Comparison of ENCODE assay signal across 13 cellular contexts in the genomic region with DNA sequence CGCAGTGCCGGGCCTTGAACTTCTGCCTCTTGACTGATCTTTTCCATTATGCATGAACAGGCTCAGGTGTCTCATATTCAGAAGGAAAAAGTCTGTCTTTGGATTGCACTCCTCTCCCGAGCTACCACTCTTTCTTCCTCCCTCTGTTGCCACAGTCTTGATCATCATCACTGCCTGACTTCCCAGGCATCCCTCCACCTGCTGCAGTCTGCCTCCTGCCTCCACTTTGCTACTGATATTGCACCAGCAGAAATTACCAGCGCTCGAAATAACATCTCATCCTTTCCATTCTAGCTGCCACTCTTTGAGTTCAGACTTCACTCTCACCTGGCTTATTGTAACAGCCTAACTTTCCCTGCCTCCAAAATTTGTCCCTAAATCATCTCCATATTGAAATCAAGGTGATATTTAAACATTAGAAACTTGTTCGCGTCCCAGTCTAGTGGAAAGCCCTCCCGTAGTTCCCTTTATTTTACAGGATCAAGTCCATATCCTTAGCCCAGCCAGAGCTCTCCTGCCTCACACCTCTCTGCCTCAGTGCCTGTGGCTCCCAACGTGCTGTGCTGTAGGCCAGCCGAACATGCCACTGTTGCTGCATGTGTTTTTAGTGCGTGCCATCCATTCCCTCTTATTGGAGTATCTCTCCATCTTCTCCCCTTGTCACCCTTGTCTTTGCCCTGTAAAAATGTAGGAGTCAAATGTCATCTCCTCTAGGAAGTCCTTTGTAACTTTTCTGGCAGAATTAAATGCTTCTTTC. TPM values are rescaled to one million over a fixed set of nuclear protein-coding genes. Genes with fewer than 3 reads are reported as not detected.
DNase-seq lines count a peak whose midpoint lies in the region; ATAC-seq and TF ChIP-seq lines count a peak whose summit lies in the region.
"Had no signal": no experiment of that assay in that cellular context is flagged by ENCODE, and none has a peak within 500 bp of the region (broad histone marks: within the 10 kb centered on the region; RNA-seq: fewer than 3 reads in every experiment).

No MANE protein-coding gene starts in this region.

- ATAC-seq in CD4-positive, CD25-positive, alpha-beta regulatory T cell (ENCODE audit: low read depth in 2 of 2): no peak
- ATAC-seq in GM18505 (IDR thresholded peaks at IDR 0.05; ENCODE audit: unreplicated experiment) (no peak), natural killer cell (no peak), HG03521 (IDR thresholded peaks at IDR 0.05; ENCODE audit: unreplicated experiment) (no peak), GM18511 (IDR thresholded peaks at IDR 0.05; ENCODE audit: unreplicated experiment) (no peak), psoas muscle (no peak)

- WGBS in psoas muscle, 3 donors: 87 to 95% (median 89%) methylated on average over 11 of the region's 11 CpGs

- DNase-seq in CD4-positive, CD25-positive, alpha-beta regulatory T cell: no peak
- no peak for DNase-seq in activated naive CD8-positive, alpha-beta T cell treated with anti-CD3 and anti-CD28 coated beads for 36 hours
- DNase-seq in natural killer cell (no peak), SW 1271 (lab: John Stamatoyannopoulos, UW) (no peak), psoas muscle (no peak)
- DNase-seq: DMS153, NCI-H2081 treated with DMSO at 0.1 percent for 48 hours, NCI-H69, right lobe of liver, testis had no signal

- H3K4me1 Mint-ChIP-seq in CD4-positive, CD25-positive, alpha-beta regulatory T cell: peaks cover 0 to 8% (median under 1%) of the 10 kb centered on the region in 4 donors
- peaks cover 3% of the 10 kb centered on the region for H3K4me1 Mint-ChIP-seq in activated naive CD8-positive, alpha-beta T cell treated with anti-CD3 and anti-CD28 coated beads for 36 hours
- H3K4me1 Mint-ChIP-seq in natural killer cell: peaks cover 6 to 10% of the 10 kb centered on the region in 2 donors

- H3K4me3 ChIP-seq in CD4-positive, CD25-positive, alpha-beta regulatory T cell (ENCODE audit: low read depth, low read length): no peak overlapping the region
- H3K4me3 ChIP-seq in psoas muscle: no peak overlapping the region
- H3K4me3 ChIP-seq: right lobe of liver, testis had no signal

- peaks cover 43% of the 10 kb centered on the region for H3K36me3 Mint-ChIP-seq in CD4-positive, CD25-positive, alpha-beta regulatory T cell
- H3K36me3 Mint-ChIP-seq in activated naive CD8-positive, alpha-beta T cell treated with anti-CD3 and anti-CD28 coated beads for 36 hours: peaks cover 20% of the 10 kb centered on the region
- peaks cover 38% of the 10 kb centered on the region for H3K36me3 Mint-ChIP-seq in natural killer cell

- no peaks in the 10 kb centered on the region for H3K27me3 ChIP-seq in CD4-positive, CD25-positive, alpha-beta regulatory T cell (ENCODE audit: control insufficient read depth, insufficient read depth, low read length)
- H3K27me3 ChIP-seq in psoas muscle (ENCODE audit: insufficient read depth in 3 of 3, low read length in 2 of 3): no peaks in the 10 kb centered on the region
- H3K27me3 ChIP-seq: right lobe of liver, testis had no signal

- TF ChIP-seq CTCF in natural killer cell (IDR thresholded peaks at IDR 0.05) (no peak), psoas muscle (IDR thresholded peaks at IDR 0.05) (no peak)

- H3K4me3 Mint-ChIP-seq in CD4-positive, CD25-positive, alpha-beta regulatory T cell: no peak overlapping the region
- H3K4me3 Mint-ChIP-seq in activated naive CD8-positive, alpha-beta T cell treated with anti-CD3 and anti-CD28 coated beads for 36 hours: no peak overlapping the region
- peak overlapping the region; percentile 2 for H3K4me3 Mint-ChIP-seq in natural killer cell

- H3K36me3 ChIP-seq in CD4-positive, CD25-positive, alpha-beta regulatory T cell (ENCODE audit: control insufficient read depth, insufficient read depth, low read length): peaks cover 91% of the 10 kb centered on the region
- H3K36me3 ChIP-seq in psoas muscle (ENCODE audit: insufficient read depth in 1 of 2, low read depth in 1 of 2): peaks cover 14 to 100% of the 10 kb centered on the region in 2 donors

- TF ChIP-seq POLR2A in GM18505 (IDR thresholded peaks at IDR 0.05; ENCODE audit: borderline replicate concordance, extremely low read depth, insufficient read depth, insufficient read length): peak; percentile 2

- H3K27ac ChIP-seq in CD4-positive, CD25-positive, alpha-beta regulatory T cell (ENCODE audit: insufficient read depth, low read length, poor library complexity, severe bottlenecking): no peak overlapping the region
- H3K27ac ChIP-seq in psoas muscle: no peak overlapping the region
- H3K27ac ChIP-seq: right lobe of liver, testis had no signal

- H3K27me3 Mint-ChIP-seq in CD4-positive, CD25-positive, alpha-beta regulatory T cell: no peaks in the 10 kb centered on the region
- no peaks in the 10 kb centered on the region for H3K27me3 Mint-ChIP-seq in activated naive CD8-positive, alpha-beta T cell treated with anti-CD3 and anti-CD28 coated beads for 36 hours
- H3K27me3 Mint-ChIP-seq in natural killer cell (ENCODE audit: low read depth in 2 of 2): no peaks in the 10 kb centered on the region

- H3K27ac Mint-ChIP-seq in CD4-positive, CD25-positive, alpha-beta regulatory T cell: peak overlapping the region; percentile 39 to 71 (median 69)
- H3K27ac Mint-ChIP-seq in activated naive CD8-positive, alpha-beta T cell treated with anti-CD3 and anti-CD28 coated beads for 36 hours: peak overlapping the region; percentile 59
- peak overlapping the region; percentile 45 to 49 for H3K27ac Mint-ChIP-seq in natural killer cell

- intact Hi-C loops in natural killer cell (cut with micrococcal nuclease) (no loop called here), psoas muscle (cut with DNase I) (no loop called here)

- no peaks in the 10 kb centered on the region for H3K9me3 ChIP-seq in CD4-positive, CD25-positive, alpha-beta regulatory T cell (ENCODE audit: control insufficient read depth in 2 of 2, low read length in 2 of 2)
- H3K9me3 ChIP-seq in psoas muscle: no peaks in the 10 kb centered on the region
- H3K9me3 ChIP-seq: right lobe of liver, testis had no signal

- H3K4me1 ChIP-seq in CD4-positive, CD25-positive, alpha-beta regulatory T cell (ENCODE audit: control insufficient read depth, insufficient read depth, low read length, poor library complexity, severe bottlenecking): no peaks in the 10 kb centered on the region
- no peaks in the 10 kb centered on the region for H3K4me1 ChIP-seq in psoas muscle
- H3K4me1 ChIP-seq: right lobe of liver, testis had no signal

- no peaks in the 10 kb centered on the region for H3K9me3 Mint-ChIP-seq in CD4-positive, CD25-positive, alpha-beta regulatory T cell
- no peaks in the 10 kb centered on the region for H3K9me3 Mint-ChIP-seq in activated naive CD8-positive, alpha-beta T cell treated with anti-CD3 and anti-CD28 coated beads for 36 hours
- H3K9me3 Mint-ChIP-seq in natural killer cell: no peaks in the 10 kb centered on the region

RNA-seq across cellular contexts. Expression of a gene that starts 39.9 kb away (rescaled TPM):
- 128 TPM for total RNA-seq in CD4-positive, CD25-positive, alpha-beta regulatory T cell
- 100 to 1,000 TPM in 2 of 4 donors, 10 to 100 TPM in 2; 86.5 to 130 (median 101) TPM for polyA plus RNA-seq in CD4-positive, CD25-positive, alpha-beta regulatory T cell
- total RNA-seq in activated naive CD8-positive, alpha-beta T cell treated with anti-CD3 and anti-CD28 coated beads for 36 hours: 100 to 1,000 TPM; 144 to 160 TPM
- total RNA-seq in natural killer cell: 100 to 1,000 TPM; 112 to 136 (median 125) TPM
- total RNA-seq in psoas muscle: 10 to 100 TPM; 54.4 to 90.9 (median 84.1) TPM
- 100 to 1,000 TPM in 1 of 3 donors, 10 to 100 TPM in 2; 69.6 to 106 (median 75.5) TPM for polyA plus RNA-seq in psoas muscle

RNA-seq across cellular contexts. Expression of a gene that starts 40.5 kb away (rescaled TPM):
- 79.3 TPM for total RNA-seq in CD4-positive, CD25-positive, alpha-beta regulatory T cell
- polyA plus RNA-seq in CD4-positive, CD25-positive, alpha-beta regulatory T cell: 10 to 100 TPM; 32.3 to 39.1 (median 35.2) TPM
- total RNA-seq in activated naive CD8-positive, alpha-beta T cell treated with anti-CD3 and anti-CD28 coated beads for 36 hours: 10 to 100 TPM; 58.3 to 59.4 TPM
- total RNA-seq in natural killer cell: 10 to 100 TPM; 61.8 to 87.7 (median 74.4) TPM
- 10 to 100 TPM; 24.7 to 36.3 (median 27.5) TPM for total RNA-seq in psoas muscle
- 10 to 100 TPM; 25.2 to 65.2 (median 48.1) TPM for polyA plus RNA-seq in psoas muscle

RNA-seq across cellular contexts. Expression of a gene that starts 59.4 kb away (rescaled TPM):
- 58.4 TPM for total RNA-seq in CD4-positive, CD25-positive, alpha-beta regulatory T cell
- polyA plus RNA-seq in CD4-positive, CD25-positive, alpha-beta regulatory T cell: 100 to 1,000 TPM; 226 to 285 (median 258) TPM
- total RNA-seq in activated naive CD8-positive, alpha-beta T cell treated with anti-CD3 and anti-CD28 coated beads for 36 hours: 100 to 1,000 TPM; 586 to 607 TPM
- total RNA-seq in natural killer cell (10 to 100 TPM; 38.1 to 40.8 (median 40.0) TPM), psoas muscle (100 to 1,000 TPM; 107 to 184 (median 128) TPM)
- polyA plus RNA-seq in psoas muscle: 100 to 1,000 TPM; 166 to 472 (median 209) TPM
